In genomic region chr13:45401306-45401705, GRCh38 we compare ENCODE assay signal across 22 cellular contexts. TPM values are rescaled to one million over a fixed set of nuclear protein-coding genes. Genes with fewer than 3 reads are reported as not detected.
DNase-seq lines count a peak whose midpoint lies in the region; ATAC-seq and TF ChIP-seq lines count a peak whose summit lies in the region.
"Had no signal": no experiment of that assay in that cellular context is flagged by ENCODE, and none has a peak within 500 bp of the region (broad histone marks: within the 10 kb centered on the region; RNA-seq: fewer than 3 reads in every experiment).

No MANE protein-coding gene starts in this region.

- peaks cover 0 to 32% of the 10 kb centered on the region in 2 donors for H3K36me3 ChIP-seq in gastrocnemius medialis
- H3K36me3 ChIP-seq: breast epithelium had no signal

- H3K36me3 Mint-ChIP-seq in activated T-cell treated with anti-CD3 and anti-CD28 coated beads, Interleukin-2, amount 50 U/mL, for 72 hours (ENCODE audit: insufficient read depth in 2 of 2): peaks cover 6 to 21% of the 10 kb centered on the region in 2 donors
- peaks cover 31% of the 10 kb centered on the region for H3K36me3 Mint-ChIP-seq in activated naive CD8-positive, alpha-beta T cell treated with anti-CD3 and anti-CD28 coated beads for 36 hours

- no peak overlapping the region for H3K4me3 ChIP-seq in gastrocnemius medialis
- H3K4me3 ChIP-seq: breast epithelium, coronary artery had no signal

- H3K4me1 ChIP-seq in gastrocnemius medialis: peaks cover 25 to 35% of the 10 kb centered on the region in 2 donors
- H3K4me1 ChIP-seq: breast epithelium had no signal

- no peaks in the 10 kb centered on the region for H3K27me3 Mint-ChIP-seq in activated T-cell treated with anti-CD3 and anti-CD28 coated beads, Interleukin-2, amount 50 U/mL, for 72 hours (ENCODE audit: low read depth)
- H3K27me3 Mint-ChIP-seq in activated naive CD8-positive, alpha-beta T cell treated with anti-CD3 and anti-CD28 coated beads for 36 hours: no peaks in the 10 kb centered on the region
- H3K27me3 Mint-ChIP-seq: naive thymus-derived CD4-positive, alpha-beta T cell had no signal

- intact Hi-C loops in gastrocnemius medialis (cut with DNase I; ENCODE audit: low total_unique reads): no loop called here

- in situ Hi-C loops in gastrocnemius medialis (cut with MboI; ENCODE audit: low sequenced_read_pairs in 4 of 4): no loop called here

- no peak overlapping the region for H3K4me3 Mint-ChIP-seq in activated T-cell treated with anti-CD3 and anti-CD28 coated beads, Interleukin-2, amount 50 U/mL, for 72 hours
- H3K4me3 Mint-ChIP-seq in activated naive CD8-positive, alpha-beta T cell treated with anti-CD3 and anti-CD28 coated beads for 36 hours: no peak overlapping the region
- H3K4me3 Mint-ChIP-seq: endodermal cell; naive thymus-derived CD4-positive, alpha-beta T cell had no signal

- H3K4me1 Mint-ChIP-seq in activated T-cell treated with anti-CD3 and anti-CD28 coated beads, Interleukin-2, amount 50 U/mL, for 72 hours (ENCODE audit: low read depth): peaks cover 34% of the 10 kb centered on the region
- H3K4me1 Mint-ChIP-seq in activated naive CD8-positive, alpha-beta T cell treated with anti-CD3 and anti-CD28 coated beads for 36 hours: peaks cover 37% of the 10 kb centered on the region

- ATAC-seq in activated T-cell treated with anti-CD3 and anti-CD28 coated beads, Interleukin-2, amount 50 U/mL, for 72 hours (replicated peaks in 1 of 2): no peak
- no peak for ATAC-seq in gastrocnemius medialis
- ATAC-seq: naive thymus-derived CD4-positive, alpha-beta T cell had no signal

- H3K27ac ChIP-seq in gastrocnemius medialis: peak overlapping the region; percentile 76 to 83 (median 78)
- H3K27ac ChIP-seq: breast epithelium, coronary artery, VCaP had no signal

- H3K27ac Mint-ChIP-seq in activated T-cell treated with anti-CD3 and anti-CD28 coated beads, Interleukin-2, amount 50 U/mL, for 72 hours: peak overlapping the region; percentile 95
- peak overlapping the region; percentile 73 for H3K27ac Mint-ChIP-seq in activated naive CD8-positive, alpha-beta T cell treated with anti-CD3 and anti-CD28 coated beads for 36 hours
- H3K27ac Mint-ChIP-seq: endodermal cell had no signal

- H3K9me3 ChIP-seq in gastrocnemius medialis: no peaks in the 10 kb centered on the region
- H3K9me3 ChIP-seq: breast epithelium had no signal

- H3K9me3 Mint-ChIP-seq in activated T-cell treated with anti-CD3 and anti-CD28 coated beads, Interleukin-2, amount 50 U/mL, for 72 hours: no peaks in the 10 kb centered on the region
- H3K9me3 Mint-ChIP-seq in activated naive CD8-positive, alpha-beta T cell treated with anti-CD3 and anti-CD28 coated beads for 36 hours: peaks cover 2% of the 10 kb centered on the region

- H3K27me3 ChIP-seq in gastrocnemius medialis: no peaks in the 10 kb centered on the region
- H3K27me3 ChIP-seq: breast epithelium had no signal

- TF ChIP-seq POLR2A in gastrocnemius medialis (IDR thresholded peaks at IDR 0.05): no peak

- TF ChIP-seq CTCF in gastrocnemius medialis (IDR thresholded peaks at IDR 0.05 in 4 of 5, conservative IDR thresholded peaks at IDR 0.05 in 1 of 5): no peak

- no peak for DNase-seq in activated T-cell treated with anti-CD3 and anti-CD28 coated beads, Interleukin-2, amount 50 U/mL, for 72 hours
- DNase-seq in activated T-cell treated with anti-CD3 and anti-CD28 coated beads for 4 hours (no peak), GF-D8 (lab: John Stamatoyannopoulos, UW) (peak; percentile 53), gastrocnemius medialis (no peak), kidney tubule cell (ENCODE audit: low spot score) (no peak), NCI-H1092 (lab: John Stamatoyannopoulos, UW) (no peak), medulla oblongata (ENCODE audit: extremely low spot score) (no peak)
- no peak for DNase-seq in activated naive CD8-positive, alpha-beta T cell treated with anti-CD3 and anti-CD28 coated beads for 36 hours
- DNase-seq: amniotic stem cell; C1 segment of cervical spinal cord; DMS 273 treated with DMSO at 0.1 percent for 48 hours; endodermal cell; kidney glomerular epithelial cell; naive thymus-derived CD4-positive, alpha-beta T cell; NCI-H1092 treated with DMSO at 0.1 percent for 48 hours; NCI-H2081; SHP77; stimulated activated CD4-positive, alpha-beta T cell treated with anti-CD3 and anti-CD28 coated beads, Interleukin-15, amount 100 ng/mL, for 24 hours; substantia nigra had no signal

RNA-seq across cellular contexts. Expression of gene SLC25A30, which starts 16.9 kb away (rescaled TPM):
- total RNA-seq in activated T-cell treated with anti-CD3 and anti-CD28 coated beads, Interleukin-2, amount 50 U/mL, for 72 hours: 10 to 100 TPM; 17.9 to 19.8 TPM
- 10 to 100 TPM; 21.7 to 22.0 TPM for total RNA-seq in activated naive CD8-positive, alpha-beta T cell treated with anti-CD3 and anti-CD28 coated beads for 36 hours
- total RNA-seq in gastrocnemius medialis: 10 to 100 TPM in 3 of 4 donors, 1 to 10 TPM in 1; 4.2 to 27.1 (median 14.6) TPM
